ENCODE assay signal across 10 cellular contexts in the genomic region with DNA sequence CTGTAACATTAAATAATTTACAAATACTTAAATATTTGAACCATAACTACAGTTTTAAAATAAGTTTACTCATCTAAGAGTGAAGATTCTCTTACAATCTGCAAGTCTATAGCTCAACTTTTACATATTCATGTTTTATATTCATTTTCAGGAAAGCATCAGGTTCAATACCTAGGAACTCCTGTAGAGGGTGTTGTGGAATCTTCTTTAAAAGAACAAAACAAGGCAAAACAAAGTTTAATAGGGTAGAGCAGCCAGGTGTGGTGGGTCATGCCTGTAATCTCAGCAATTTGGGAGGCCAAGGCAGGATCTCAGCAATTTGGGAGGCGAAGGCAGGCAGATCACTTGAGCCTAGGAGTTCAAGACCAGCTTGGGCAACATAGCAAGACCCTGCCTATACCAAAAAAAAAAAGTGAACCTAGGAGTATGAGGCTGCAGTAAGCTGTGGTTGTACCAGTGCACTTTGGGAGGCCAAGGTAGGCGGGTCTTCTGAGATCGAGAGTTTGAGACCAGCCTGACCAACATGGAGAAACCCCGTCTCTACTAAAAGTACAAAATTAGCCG. TPM values are rescaled to one million over a fixed set of nuclear protein-coding genes. Genes with fewer than 3 reads are reported as not detected.
DNase-seq lines count a peak whose midpoint lies in the region; ATAC-seq and TF ChIP-seq lines count a peak whose summit lies in the region.
"Had no signal": no experiment of that assay in that cellular context is flagged by ENCODE, and none has a peak within 500 bp of the region (broad histone marks: within the 10 kb centered on the region; RNA-seq: fewer than 3 reads in every experiment).

No MANE protein-coding gene starts in this region.

- H3K4me2 ChIP-seq in OCI-LY1 (ENCODE audit: low read length): no peak overlapping the region

- H3K27ac Mint-ChIP-seq in activated naive CD8-positive, alpha-beta T cell treated with anti-CD3 and anti-CD28 coated beads, Interleukin-2, amount 50 U/mL, for 24 hours: no peak overlapping the region
- no peak overlapping the region for H3K27ac Mint-ChIP-seq in activated naive CD8-positive, alpha-beta T cell treated with anti-CD3 and anti-CD28 coated beads for 36 hours
- H3K27ac Mint-ChIP-seq in activated T-cell treated with anti-CD3 and anti-CD28 coated beads, Interleukin-2, amount 50 U/mL, for 72 hours: no peak overlapping the region
- H3K27ac Mint-ChIP-seq: T-helper 1 cell treated with Interleukin-12 subunit alpha and Interleukin-12 subunit beta and Interleukin-4 antibody, amounts not matched to agents 30 μg/mL and 1 μg/mL, for 36 hours had no signal

- no peak overlapping the region for H3K9ac ChIP-seq in OCI-LY1 (ENCODE audit: low read length)

- no peaks in the 10 kb centered on the region for H3K9me3 Mint-ChIP-seq in activated naive CD8-positive, alpha-beta T cell treated with anti-CD3 and anti-CD28 coated beads, Interleukin-2, amount 50 U/mL, for 24 hours
- no peaks in the 10 kb centered on the region for H3K9me3 Mint-ChIP-seq in activated naive CD8-positive, alpha-beta T cell treated with anti-CD3 and anti-CD28 coated beads for 36 hours
- H3K9me3 Mint-ChIP-seq in activated T-cell treated with anti-CD3 and anti-CD28 coated beads, Interleukin-2, amount 50 U/mL, for 72 hours: no peaks in the 10 kb centered on the region
- H3K9me3 Mint-ChIP-seq: T-helper 1 cell treated with Interleukin-12 subunit alpha and Interleukin-12 subunit beta and Interleukin-4 antibody, amounts not matched to agents 30 μg/mL and 1 μg/mL, for 36 hours had no signal

- no peak overlapping the region for H3K27ac ChIP-seq in OCI-LY1 (ENCODE audit: low read depth, low read length, poor library complexity, severe bottlenecking)
- no peak overlapping the region for H3K27ac ChIP-seq in tibial artery
- H3K27ac ChIP-seq: skin epidermis had no signal

- H2AFZ ChIP-seq in OCI-LY1 (ENCODE audit: low read length): no peak overlapping the region

- no peaks in the 10 kb centered on the region for H3K27me3 Mint-ChIP-seq in activated naive CD8-positive, alpha-beta T cell treated with anti-CD3 and anti-CD28 coated beads, Interleukin-2, amount 50 U/mL, for 24 hours
- no peaks in the 10 kb centered on the region for H3K27me3 Mint-ChIP-seq in activated naive CD8-positive, alpha-beta T cell treated with anti-CD3 and anti-CD28 coated beads for 36 hours
- no peaks in the 10 kb centered on the region for H3K27me3 Mint-ChIP-seq in activated T-cell treated with anti-CD3 and anti-CD28 coated beads, Interleukin-2, amount 50 U/mL, for 72 hours (ENCODE audit: low read depth)

- no peaks in the 10 kb centered on the region for H3K4me1 ChIP-seq in OCI-LY1 (ENCODE audit: insufficient read depth, low read length, severe bottlenecking)
- no peaks in the 10 kb centered on the region for H3K4me1 ChIP-seq in tibial artery

- no peaks in the 10 kb centered on the region for H3K79me2 ChIP-seq in OCI-LY1 (ENCODE audit: insufficient read depth, low read length)

- no peak overlapping the region for H3K4me3 Mint-ChIP-seq in activated naive CD8-positive, alpha-beta T cell treated with anti-CD3 and anti-CD28 coated beads, Interleukin-2, amount 50 U/mL, for 24 hours
- H3K4me3 Mint-ChIP-seq in activated naive CD8-positive, alpha-beta T cell treated with anti-CD3 and anti-CD28 coated beads for 36 hours: no peak overlapping the region
- no peak overlapping the region for H3K4me3 Mint-ChIP-seq in activated T-cell treated with anti-CD3 and anti-CD28 coated beads, Interleukin-2, amount 50 U/mL, for 72 hours
- H3K4me3 Mint-ChIP-seq: T-helper 1 cell treated with Interleukin-12 subunit alpha and Interleukin-12 subunit beta and Interleukin-4 antibody, amounts not matched to agents 30 μg/mL and 1 μg/mL, for 36 hours had no signal

- no peak for DNase-seq in activated naive CD8-positive, alpha-beta T cell treated with anti-CD3 and anti-CD28 coated beads, Interleukin-2, amount 50 U/mL, for 24 hours
- DNase-seq in activated naive CD8-positive, alpha-beta T cell treated with anti-CD3 and anti-CD28 coated beads for 36 hours: no peak
- DNase-seq in dermis microvascular lymphatic vessel endothelial cell (ENCODE audit: low read depth in 2 of 2) (peak; percentile 5 to 32), tibial artery (no peak), UCSD-AML1 (lab: John Stamatoyannopoulos, UW; ENCODE audit: unreplicated experiment) (no peak), amygdala (lab: John Stamatoyannopoulos, UW) (no peak)
- DNase-seq in activated T-cell treated with anti-CD3 and anti-CD28 coated beads, Interleukin-2, amount 50 U/mL, for 72 hours: no peak

- ATAC-seq in activated naive CD8-positive, alpha-beta T cell treated with anti-CD3 and anti-CD28 coated beads, Interleukin-2, amount 50 U/mL, for 24 hours: peak; percentile 28
- ATAC-seq in activated T-cell treated with anti-CD3 and anti-CD28 coated beads, Interleukin-2, amount 50 U/mL, for 72 hours (replicated peaks in 1 of 2): no peak

- intact Hi-C loops in tibial artery (cut with DNase I; ENCODE audit: low total_unique reads): no loop called here

- H4K20me1 ChIP-seq in OCI-LY1 (ENCODE audit: insufficient read depth, low read length): no peaks in the 10 kb centered on the region

- H3K36me3 Mint-ChIP-seq in activated naive CD8-positive, alpha-beta T cell treated with anti-CD3 and anti-CD28 coated beads, Interleukin-2, amount 50 U/mL, for 24 hours (ENCODE audit: low read depth): no peaks in the 10 kb centered on the region
- H3K36me3 Mint-ChIP-seq in activated naive CD8-positive, alpha-beta T cell treated with anti-CD3 and anti-CD28 coated beads for 36 hours: no peaks in the 10 kb centered on the region
- H3K36me3 Mint-ChIP-seq in activated T-cell treated with anti-CD3 and anti-CD28 coated beads, Interleukin-2, amount 50 U/mL, for 72 hours (ENCODE audit: insufficient read depth in 2 of 2): no peaks in the 10 kb centered on the region

- peaks cover 11% of the 10 kb centered on the region for H3K4me1 Mint-ChIP-seq in activated naive CD8-positive, alpha-beta T cell treated with anti-CD3 and anti-CD28 coated beads, Interleukin-2, amount 50 U/mL, for 24 hours
- peaks cover 13% of the 10 kb centered on the region for H3K4me1 Mint-ChIP-seq in activated naive CD8-positive, alpha-beta T cell treated with anti-CD3 and anti-CD28 coated beads for 36 hours
- peaks cover 10% of the 10 kb centered on the region for H3K4me1 Mint-ChIP-seq in activated T-cell treated with anti-CD3 and anti-CD28 coated beads, Interleukin-2, amount 50 U/mL, for 72 hours (ENCODE audit: low read depth)

- H3K4me3 ChIP-seq in OCI-LY1 (ENCODE audit: low read depth, low read length, poor library complexity, severe bottlenecking): no peak overlapping the region
- H3K4me3 ChIP-seq in tibial artery: no peak overlapping the region
- H3K4me3 ChIP-seq: skin epidermis had no signal

- H3K9me3 ChIP-seq in OCI-LY1 (ENCODE audit: low read length) (no peaks in the 10 kb centered on the region), tibial artery (no peaks in the 10 kb centered on the region)

- H3K27me3 ChIP-seq in OCI-LY1 (ENCODE audit: insufficient read depth, low read length) (no peaks in the 10 kb centered on the region), tibial artery (no peaks in the 10 kb centered on the region)

- no peaks in the 10 kb centered on the region for H3F3A ChIP-seq in OCI-LY1 (ENCODE audit: insufficient read depth, low read length)

- H3K36me3 ChIP-seq in OCI-LY1 (ENCODE audit: insufficient read depth, low read length) (no peaks in the 10 kb centered on the region), tibial artery (no peaks in the 10 kb centered on the region)

- TF ChIP-seq CTCF in OCI-LY1 (IDR thresholded peaks at IDR 0.05; ENCODE audit: low read length) (peak; percentile 28; the same call in 1 of the 2 replicates), tibial artery (IDR thresholded peaks at IDR 0.05) (peak; percentile 12 to 32)

- no peaks in the 10 kb centered on the region for H3K9me2 ChIP-seq in OCI-LY1 (ENCODE audit: low read depth, low read length)

RNA-seq across cellular contexts. Expression of a gene that starts 45.1 kb away (rescaled TPM):
- not detected for total RNA-seq in activated naive CD8-positive, alpha-beta T cell treated with anti-CD3 and anti-CD28 coated beads for 36 hours
- total RNA-seq in dermis microvascular lymphatic vessel endothelial cell: 0.13 and 0.25 TPM in 2 replicates
- under 1 TPM in 1 of 2 donors, not detected in 1; 0.30 TPM for total RNA-seq in activated T-cell treated with anti-CD3 and anti-CD28 coated beads, Interleukin-2, amount 50 U/mL, for 72 hours

Comparison
In these comparisons a context has a peak if more than half of its experiments do, and no peak if none do; other contexts are left out.
1. DNase-seq: peak in dermis microvascular lymphatic vessel endothelial cell (2 of 2); none in activated naive CD8-positive, alpha-beta T cell treated with anti-CD3 and anti-CD28 coated beads, Interleukin-2, amount 50 U/mL, for 24 hours (single experiment), activated naive CD8-positive, alpha-beta T cell treated with anti-CD3 and anti-CD28 coated beads for 36 hours (single experiment), tibial artery (0 of 2), UCSD-AML1 (single experiment), amygdala (0 of 56) and activated T-cell treated with anti-CD3 and anti-CD28 coated beads, Interleukin-2, amount 50 U/mL, for 72 hours (0 of 2).